Comparison of ENCODE assay signal across 15 cellular contexts in the genomic region with DNA sequence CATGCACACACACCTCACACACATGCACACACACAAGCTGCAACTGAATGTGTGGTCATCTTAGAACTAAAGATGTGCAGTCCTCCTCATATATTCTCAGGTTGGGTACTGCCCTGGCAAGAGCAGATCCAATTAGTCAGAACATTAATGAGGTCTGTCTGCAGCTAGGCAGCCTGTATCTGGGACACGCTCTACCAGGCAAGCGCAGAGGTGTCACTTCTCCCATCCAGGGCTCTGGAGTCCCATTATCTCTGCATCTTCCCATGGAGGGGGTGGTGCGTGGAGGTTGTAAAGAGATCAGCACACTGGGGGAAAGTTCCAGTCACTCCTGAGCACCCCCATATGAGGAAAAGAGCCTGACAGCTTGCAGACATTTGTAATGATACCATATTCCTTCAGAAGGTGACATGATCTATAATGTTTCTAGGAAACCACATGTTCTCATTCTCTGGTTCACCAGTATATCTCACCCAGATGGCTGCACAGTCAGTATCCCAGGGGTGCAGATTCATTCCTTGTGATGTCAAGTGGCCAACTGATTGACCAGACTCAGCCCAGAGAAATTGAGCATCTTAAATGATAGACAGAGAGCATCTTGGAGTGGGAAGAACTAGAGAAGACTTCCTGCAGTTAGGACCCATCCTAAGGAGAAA.
"Had no signal": no experiment of that assay in that cellular context is flagged by ENCODE, and none has a peak within 500 bp of the region (broad histone marks: within the 10 kb centered on the region; RNA-seq: fewer than 3 reads in every experiment).

No MANE protein-coding gene starts in this region.

- H3K9me3 ChIP-seq: right lobe of liver, transverse colon had no signal

- H3K27ac ChIP-seq: epithelial cell of prostate, right lobe of liver had no signal

- DNase-seq: activated CD4-positive, alpha-beta T cell treated with anti-CD3 and anti-CD28 coated beads, Interleukin-2, amount 10 ng/mL, durations not matched to agents 24 days and 14 days; activated CD8-positive, alpha-beta memory T cell treated with anti-CD3 and anti-CD28 coated beads for 24 hours; activated naive CD4-positive, alpha-beta T cell treated with Interleukin-2 at 50 U/mL for 16 hours; effector memory CD8-positive, alpha-beta T cell; left cardiac atrium; naive thymus-derived CD4-positive, alpha-beta T cell; occipital lobe; right lobe of liver; T-helper 1 cell; transverse colon had no signal

- H3K36me3 Mint-ChIP-seq: naive thymus-derived CD4-positive, alpha-beta T cell had no signal

- H3K27ac Mint-ChIP-seq: activated CD4-positive, alpha-beta T cell treated with anti-CD3 and anti-CD28 coated beads, Interleukin-2, amount 10 ng/mL, durations not matched to agents 24 days and 14 days; dendritic cell treated with granulocyte-macrophage colony-stimulating factor and Interleukin-4, amounts not matched to agents 40 ng/mL and 50 ng/mL, for 4 days; effector memory CD8-positive, alpha-beta T cell; progenitor cell of endocrine pancreas; stimulated activated memory B cell treated with anti-CD40 and anti-IgM and Interleukin-4, amounts not matched to agents 10 μg/mL and 1 μg/mL and 100 μg/mL, for 72 hours had no signal

- H3K27me3 ChIP-seq: right lobe of liver, transverse colon had no signal

- H3K36me3 ChIP-seq: right lobe of liver, transverse colon had no signal

- H3K9me3 Mint-ChIP-seq: activated CD4-positive, alpha-beta T cell treated with anti-CD3 and anti-CD28 coated beads, Interleukin-2, amount 10 ng/mL, durations not matched to agents 24 days and 14 days; dendritic cell treated with granulocyte-macrophage colony-stimulating factor and Interleukin-4, amounts not matched to agents 40 ng/mL and 50 ng/mL, for 4 days; effector memory CD8-positive, alpha-beta T cell; stimulated activated memory B cell treated with anti-CD40 and anti-IgM and Interleukin-4, amounts not matched to agents 10 μg/mL and 1 μg/mL and 100 μg/mL, for 72 hours had no signal

- ATAC-seq: effector memory CD8-positive, alpha-beta T cell; left cardiac atrium; stimulated activated memory B cell treated with anti-CD40 and anti-IgM and Interleukin-4, amounts not matched to agents 10 μg/mL and 1 μg/mL and 100 μg/mL, for 72 hours had no signal

- H3K4me1 ChIP-seq: right lobe of liver had no signal

- H3K4me3 Mint-ChIP-seq: activated CD4-positive, alpha-beta T cell treated with anti-CD3 and anti-CD28 coated beads, Interleukin-2, amount 10 ng/mL, durations not matched to agents 24 days and 14 days; dendritic cell treated with granulocyte-macrophage colony-stimulating factor and Interleukin-4, amounts not matched to agents 40 ng/mL and 50 ng/mL, for 4 days; effector memory CD8-positive, alpha-beta T cell; naive thymus-derived CD4-positive, alpha-beta T cell; stimulated activated memory B cell treated with anti-CD40 and anti-IgM and Interleukin-4, amounts not matched to agents 10 μg/mL and 1 μg/mL and 100 μg/mL, for 72 hours had no signal

- H3K4me3 ChIP-seq: lung, right lobe of liver, transverse colon had no signal
